18 cellular contexts compared by ENCODE assay signal in the genomic region with DNA sequence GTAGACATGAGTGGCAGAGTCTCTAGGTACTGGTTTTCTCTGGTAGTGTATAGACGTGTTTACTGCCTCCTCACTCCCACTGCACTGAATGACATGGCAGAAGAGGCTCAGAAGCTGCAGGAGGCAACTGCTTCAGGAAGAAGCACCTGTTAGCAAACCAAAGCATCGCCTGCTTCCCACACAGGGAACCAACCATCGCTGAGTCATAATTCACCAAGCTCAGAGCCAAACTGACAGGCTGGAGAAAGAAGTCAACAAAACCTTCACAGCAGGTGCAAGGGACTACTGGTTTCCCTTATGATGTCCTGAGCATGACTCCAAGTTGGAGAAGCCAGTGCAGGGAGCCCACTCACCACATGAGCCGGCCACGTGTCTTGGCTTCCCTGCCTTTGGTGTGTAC.
A peak's percentile ranks its signal among the peaks of the same experiment; 100 is the strongest.
DNase-seq lines count a peak whose midpoint lies in the region; ATAC-seq and TF ChIP-seq lines count a peak whose summit lies in the region.
"Had no signal": no experiment of that assay in that cellular context is flagged by ENCODE, and none has a peak within 500 bp of the region (broad histone marks: within the 10 kb centered on the region; RNA-seq: fewer than 3 reads in every experiment).

No MANE protein-coding gene starts in this region.

- H3K36me3 Mint-ChIP-seq in activated T-cell treated with anti-CD3 and anti-CD28 coated beads, Interleukin-2, amount 50 U/mL, for 4 hours (ENCODE audit: insufficient read depth), result no peaks in the 10 kb centered on the region
- no peaks in the 10 kb centered on the region for H3K36me3 Mint-ChIP-seq in naive thymus-derived CD4-positive, alpha-beta T cell

- no peak overlapping the region for H4K91ac ChIP-seq in trophoblast cell (ENCODE audit: low read depth, low read length)

- H2BK12ac ChIP-seq in trophoblast cell (ENCODE audit: low read length), result no peak overlapping the region

- peak overlapping the region; percentile 53 for H3K9ac ChIP-seq in trophoblast cell (ENCODE audit: low read length)
- H3K9ac ChIP-seq: KMS-11 had no signal

- H3K18ac ChIP-seq in trophoblast cell (ENCODE audit: low read length), result no peak overlapping the region

- H3K27ac Mint-ChIP-seq in naive thymus-derived CD4-positive, alpha-beta T cell, result no peak overlapping the region
- H3K27ac Mint-ChIP-seq: stimulated activated naive CD8-positive, alpha-beta T cell treated with anti-CD3 and anti-CD28 coated beads, Interleukin-15, Interleukin-2, amounts not matched to agents 100 ng/mL and 50 ng/mL, for 24 hours had no signal

- H3K27ac ChIP-seq in trophoblast cell (ENCODE audit: low read depth, low read length), result no peak overlapping the region
- H3K27ac ChIP-seq in naive thymus-derived CD4-positive, alpha-beta T cell (ENCODE audit: low read depth, low read length), result no peak overlapping the region
- H3K27ac ChIP-seq: dorsolateral prefrontal cortex, KMS-11, ovary, skin epidermis, uterus had no signal

- no peak overlapping the region for H3K14ac ChIP-seq in trophoblast cell (ENCODE audit: low read length)

- intact Hi-C loops in naive thymus-derived CD4-positive, alpha-beta T cell (cut with micrococcal nuclease), result no loop called here

- no peak for DNase-seq in activated T-cell treated with anti-CD3 and anti-CD28 coated beads, Interleukin-2, amount 50 U/mL, for 4 hours
- DNase-seq in activated T-cell treated with anti-CD3 and anti-CD28 coated beads, Interleukin-2, amount 50 U/mL, for 1 hour, result no peak
- peak in 2 of 3 experiments; percentile 75 to 90 for DNase-seq in NCI-H1417 (lab: John Stamatoyannopoulos, UW)
- DNase-seq in trophoblast cell, result no peak
- DNase-seq in stimulated activated CD4-positive, alpha-beta T cell treated with anti-CD3 and anti-CD28 coated beads, Interleukin-4, amount 100 ng/mL, for 24 hours, result no peak
- DNase-seq in foreskin fibroblast, result no peak
- no peak for DNase-seq in naive thymus-derived CD4-positive, alpha-beta T cell
- DNase-seq: ACHN, activated gamma-delta T cell treated with Interleukin-2 at 50 U/mL for 16 hours, Calu3, NCI-H187, ovary, uterus had no signal

- H4K8ac ChIP-seq in trophoblast cell (ENCODE audit: low read depth, low read length), result no peak overlapping the region

- no peak overlapping the region for H3K4me2 ChIP-seq in trophoblast cell (ENCODE audit: low read length)
- H3K4me2 ChIP-seq: KMS-11 had no signal

- H3K4me1 ChIP-seq in trophoblast cell (ENCODE audit: control insufficient read depth in 1 of 2, insufficient read depth in 2 of 2, low read length in 2 of 2), result no peaks in the 10 kb centered on the region
- no peaks in the 10 kb centered on the region for H3K4me1 ChIP-seq in naive thymus-derived CD4-positive, alpha-beta T cell (ENCODE audit: control insufficient read depth in 2 of 2, insufficient read depth in 2 of 2, low read length in 2 of 2)
- H3K4me1 ChIP-seq: uterus had no signal

- no peak overlapping the region for H2AFZ ChIP-seq in trophoblast cell (ENCODE audit: insufficient read depth, low read length, poor library complexity)

- WGBS in trophoblast cell (ENCODE audit: extremely low coverage, insufficient coverage, insufficient read length), result no CpG with 5 or more reads among the region's 5 CpGs

- no peaks in the 10 kb centered on the region for H3K79me2 ChIP-seq in trophoblast cell (ENCODE audit: control insufficient read depth, insufficient read depth, low read length, poor library complexity)

- H3K23ac ChIP-seq in trophoblast cell (ENCODE audit: low read length), result peak overlapping the region; percentile 40

- no peak overlapping the region for H3K4ac ChIP-seq in trophoblast cell (ENCODE audit: low read depth, low read length)

- H2BK5ac ChIP-seq in trophoblast cell (ENCODE audit: low read depth, low read length, poor library complexity), result no peak overlapping the region

- no peaks in the 10 kb centered on the region for H3K79me1 ChIP-seq in trophoblast cell (ENCODE audit: low read length)

- H3K9me3 ChIP-seq in trophoblast cell (ENCODE audit: insufficient read depth, low read depth, low read length), result peaks cover 5% of the 10 kb centered on the region
- H3K9me3 ChIP-seq in naive thymus-derived CD4-positive, alpha-beta T cell (ENCODE audit: control insufficient read depth in 2 of 3, low read length in 3 of 3), result no peaks in the 10 kb centered on the region
- H3K9me3 ChIP-seq: ovary, uterus had no signal

- no peaks in the 10 kb centered on the region for H3K36me3 ChIP-seq in trophoblast cell (ENCODE audit: control insufficient read depth in 1 of 2, insufficient read depth in 2 of 2, low read length in 2 of 2)
- no peaks in the 10 kb centered on the region for H3K36me3 ChIP-seq in naive thymus-derived CD4-positive, alpha-beta T cell (ENCODE audit: control insufficient read depth in 2 of 3, insufficient read depth in 3 of 3, low read length in 3 of 3)
- H3K36me3 ChIP-seq: ovary, uterus had no signal

- POLR2A ChIA-PET in naive thymus-derived CD4-positive, alpha-beta T cell (lab: Charles Lee), result interaction anchor here (0.9 kb wide), 1 partner anchor 69 kb away, joined by 4 read pairs; no protein-coding TSS in a partner anchor

- H2BK120ac ChIP-seq in trophoblast cell (ENCODE audit: insufficient read depth, low read length, poor library complexity), result no peak overlapping the region

- no peak overlapping the region for H3K4me3 Mint-ChIP-seq in activated T-cell treated with anti-CD3 and anti-CD28 coated beads, Interleukin-2, amount 50 U/mL, for 4 hours
- no peak overlapping the region for H3K4me3 Mint-ChIP-seq in naive thymus-derived CD4-positive, alpha-beta T cell
- H3K4me3 Mint-ChIP-seq: stimulated activated naive CD8-positive, alpha-beta T cell treated with anti-CD3 and anti-CD28 coated beads, Interleukin-15, Interleukin-2, amounts not matched to agents 100 ng/mL and 50 ng/mL, for 24 hours had no signal

- no peak overlapping the region for H2AK5ac ChIP-seq in trophoblast cell (ENCODE audit: low read length)

- H3K27me3 ChIP-seq in trophoblast cell (ENCODE audit: insufficient read depth, low read length), result no peaks in the 10 kb centered on the region
- no peaks in the 10 kb centered on the region for H3K27me3 ChIP-seq in naive thymus-derived CD4-positive, alpha-beta T cell (ENCODE audit: control insufficient read depth in 2 of 2, insufficient read depth in 2 of 2, low read length in 2 of 2)
- H3K27me3 ChIP-seq: dorsolateral prefrontal cortex, ovary, uterus had no signal

- peak; percentile 35 to 51 for ATAC-seq in activated T-cell treated with anti-CD3 and anti-CD28 coated beads, Interleukin-2, amount 50 U/mL, for 4 hours
- peak; percentile 42 for ATAC-seq in HG02798 (IDR thresholded peaks at IDR 0.05; ENCODE audit: poor library complexity, unreplicated experiment)
- no peak for ATAC-seq in naive thymus-derived CD4-positive, alpha-beta T cell

- H3K4me1 Mint-ChIP-seq in activated T-cell treated with anti-CD3 and anti-CD28 coated beads, Interleukin-2, amount 50 U/mL, for 4 hours (ENCODE audit: low read depth), result no peaks in the 10 kb centered on the region
- H3K4me1 Mint-ChIP-seq in naive thymus-derived CD4-positive, alpha-beta T cell, result peaks cover 0 to 6% (median 0%) of the 10 kb centered on the region in 7 donors

- H3K27me3 Mint-ChIP-seq in activated T-cell treated with anti-CD3 and anti-CD28 coated beads, Interleukin-2, amount 50 U/mL, for 4 hours (ENCODE audit: low read depth), result peaks cover 22% of the 10 kb centered on the region
- H3K27me3 Mint-ChIP-seq in naive thymus-derived CD4-positive, alpha-beta T cell, result peaks cover 12 to 39% (median 24%) of the 10 kb centered on the region in 5 donors

- H3K4me3 ChIP-seq in trophoblast cell (ENCODE audit: low read depth, low read length) (no peak overlapping the region), foreskin fibroblast (ENCODE audit: low read depth in 1 of 2, low read length in 2 of 2) (no peak overlapping the region)
- no peak overlapping the region for H3K4me3 ChIP-seq in naive thymus-derived CD4-positive, alpha-beta T cell (ENCODE audit: low read length)
- H3K4me3 ChIP-seq: dorsolateral prefrontal cortex, ovary, skin epidermis, uterus had no signal

- H4K12ac ChIP-seq in trophoblast cell (ENCODE audit: low read depth, low read length), result no peak overlapping the region

- CTCF ChIA-PET in naive thymus-derived CD4-positive, alpha-beta T cell (lab: Charles Lee), result interaction anchor here (1.4 kb wide), 1 partner anchor 85 kb away, joined by 4 read pairs; no protein-coding TSS in a partner anchor

- H3K9me3 Mint-ChIP-seq in activated T-cell treated with anti-CD3 and anti-CD28 coated beads, Interleukin-2, amount 50 U/mL, for 4 hours, result no peaks in the 10 kb centered on the region
- H3K9me3 Mint-ChIP-seq in naive thymus-derived CD4-positive, alpha-beta T cell, result peaks cover 0 to under 1% (median 0%) of the 10 kb centered on the region in 11 donors
- H3K9me3 Mint-ChIP-seq: stimulated activated naive CD8-positive, alpha-beta T cell treated with anti-CD3 and anti-CD28 coated beads, Interleukin-15, Interleukin-2, amounts not matched to agents 100 ng/mL and 50 ng/mL, for 24 hours had no signal

- no peak for TF ChIP-seq CTCF in foreskin fibroblast (IDR thresholded peaks at IDR 0.05; ENCODE audit: low read depth, low read length)

Comparison
In these comparisons a context has a peak if more than half of its experiments do, and no peak if none do; other contexts are left out.
1. DNase-seq: peak in NCI-H1417 (2 of 3); none in activated T-cell treated with anti-CD3 and anti-CD28 coated beads, Interleukin-2, amount 50 U/mL, for 4 hours (single experiment), activated T-cell treated with anti-CD3 and anti-CD28 coated beads, Interleukin-2, amount 50 U/mL, for 1 hour (single experiment), trophoblast cell (0 of 2), stimulated activated CD4-positive, alpha-beta T cell treated with anti-CD3 and anti-CD28 coated beads, Interleukin-4, amount 100 ng/mL, for 24 hours (single experiment), foreskin fibroblast (0 of 2) and naive thymus-derived CD4-positive, alpha-beta T cell (0 of 9).